ENCODE assay signal across 28 cellular contexts in genomic region chr5:115820846-115821245, GRCh38.
"Had no signal": no experiment of that assay in that cellular context is flagged by ENCODE, and none has a peak within 500 bp of the region (broad histone marks: within the 10 kb centered on the region; RNA-seq: fewer than 3 reads in every experiment).

No MANE protein-coding gene starts in this region.

- H3K36me3 Mint-ChIP-seq: stimulated activated effector memory CD8-positive, alpha-beta T cell treated with anti-CD3 and anti-CD28 coated beads, Interleukin-12 subunit alpha, Interleukin-12 subunit beta, amount 100 ng/mL, for 72 hours; stimulated activated memory B cell treated with anti-CD40 and anti-IgM and Interleukin-4, amounts not matched to agents 10 μg/mL and 1 μg/mL and 100 μg/mL, for 72 hours; stimulated activated naive B cell treated with anti-CD40 and anti-IgM and Interleukin-4, amounts not matched to agents 10 μg/mL and 1 μg/mL and 100 μg/mL, for 72 hours; type B pancreatic cell had no signal

- ATAC-seq: stimulated activated effector memory CD8-positive, alpha-beta T cell treated with anti-CD3 and anti-CD28 coated beads, Interleukin-12 subunit alpha, Interleukin-12 subunit beta, amount 100 ng/mL, for 72 hours; stimulated activated memory B cell treated with anti-CD40 and anti-IgM and Interleukin-4, amounts not matched to agents 10 μg/mL and 1 μg/mL and 100 μg/mL, for 72 hours; stimulated activated naive B cell treated with anti-CD40 and anti-IgM and Interleukin-4, amounts not matched to agents 10 μg/mL and 1 μg/mL and 100 μg/mL, for 72 hours; stimulated activated naive CD8-positive, alpha-beta T cell treated with anti-CD3 and anti-CD28 coated beads, Interleukin-15, amount 100 ng/mL, for 72 hours; stimulated activated naive CD8-positive, alpha-beta T cell treated with anti-CD3 and anti-CD28 coated beads, Interleukin-15, Interleukin-2, amounts not matched to agents 100 U/mL and 50 U/mL, for 24 hours; upper lobe of right lung had no signal

- H3K9me3 ChIP-seq: suprapubic skin, testis, thoracic aorta, thyroid gland, tibial artery, transverse colon, upper lobe of left lung, uterus, vagina had no signal

- H3K27me3 ChIP-seq: testis, thyroid gland, uterus, vagina had no signal

- H3K36me3 ChIP-seq: stomach, suprapubic skin, thoracic aorta, thyroid gland, tibial artery, tibial nerve, transverse colon, upper lobe of left lung, upper lobe of right lung, uterus, vagina had no signal

- H3K4me3 Mint-ChIP-seq: stimulated activated effector memory CD8-positive, alpha-beta T cell treated with anti-CD3 and anti-CD28 coated beads, Interleukin-12 subunit alpha, Interleukin-12 subunit beta, amount 100 ng/mL, for 72 hours; stimulated activated memory B cell treated with anti-CD40 and anti-IgM and Interleukin-4, amounts not matched to agents 10 μg/mL and 1 μg/mL and 100 μg/mL, for 72 hours; stimulated activated naive B cell treated with anti-CD40 and anti-IgM and Interleukin-4, amounts not matched to agents 10 μg/mL and 1 μg/mL and 100 μg/mL, for 72 hours; stimulated activated naive CD8-positive, alpha-beta T cell treated with anti-CD3 and anti-CD28 coated beads, Interleukin-15, amount 100 ng/mL, for 72 hours; stimulated activated naive CD8-positive, alpha-beta T cell treated with anti-CD3 and anti-CD28 coated beads, Interleukin-15, Interleukin-2, amounts not matched to agents 100 ng/mL and 50 ng/mL, for 24 hours; type B pancreatic cell had no signal

- H3K9me3 Mint-ChIP-seq: stimulated activated effector memory CD8-positive, alpha-beta T cell treated with anti-CD3 and anti-CD28 coated beads, Interleukin-12 subunit alpha, Interleukin-12 subunit beta, amount 100 ng/mL, for 72 hours; stimulated activated naive CD8-positive, alpha-beta T cell treated with anti-CD3 and anti-CD28 coated beads, Interleukin-15, Interleukin-2, amounts not matched to agents 100 ng/mL and 50 ng/mL, for 24 hours; type B pancreatic cell had no signal

- DNase-seq: stimulated activated CD4-positive, alpha-beta T cell treated with anti-CD3 and anti-CD28 coated beads, Interleukin-2, amount 100 ng/mL, for 48 hours; stimulated activated CD4-positive, alpha-beta T cell treated with anti-CD3 and anti-CD28 coated beads, Interleukin-4, amount 100 ng/mL, for 1 hour; stimulated activated CD4-positive, alpha-beta T cell treated with anti-CD3 and anti-CD28 coated beads, Interleukin-4, amount 100 ng/mL, for 24 hours; stimulated activated CD4-positive, alpha-beta T cell treated with anti-CD3 and anti-CD28 coated beads, Interleukin-4, amount 100 ng/mL, for 4 hours; stimulated activated CD8-positive, alpha-beta memory T cell treated with anti-CD3 and anti-CD28 coated beads, Interleukin-4, amount 100 ng/mL, for 48 hours; stimulated activated naive B cell treated with anti-CD40 and anti-IgM and Interleukin-4, amounts not matched to agents 10 μg/mL and 1 μg/mL and 100 μg/mL, for 72 hours; stimulated activated naive CD4-positive, alpha-beta T cell; stimulated activated naive CD4-positive, alpha-beta T cell treated with Interleukin-2 at 50 U/mL for 16 hours; stimulated activated naive CD8-positive, alpha-beta T cell treated with anti-CD3 and anti-CD28 coated beads, Interleukin-15, amount 100 ng/mL, for 72 hours; stimulated activated naive CD8-positive, alpha-beta T cell treated with anti-CD3 and anti-CD28 coated beads, Interleukin-15, Interleukin-2, amounts not matched to agents 100 U/mL and 50 U/mL, for 24 hours; stomach; substantia nigra; testis; thyroid gland; tibial artery; transverse colon; trophoblast cell; upper lobe of left lung; upper lobe of right lung; uterus had no signal

- H3K27ac ChIP-seq: stomach, suprapubic skin, testis, thoracic aorta, thyroid gland, tibial artery, tibial nerve, transverse colon, upper lobe of left lung, upper lobe of right lung, uterus, vagina had no signal

- H3K4me3 ChIP-seq: stomach, suprapubic skin, testis, thoracic aorta, thyroid gland, tibial artery, tibial nerve, transverse colon, upper lobe of left lung, upper lobe of right lung, uterus, vagina had no signal

- H3K27ac Mint-ChIP-seq: stimulated activated effector memory CD8-positive, alpha-beta T cell treated with anti-CD3 and anti-CD28 coated beads, Interleukin-12 subunit alpha, Interleukin-12 subunit beta, amount 100 ng/mL, for 72 hours; stimulated activated memory B cell treated with anti-CD40 and anti-IgM and Interleukin-4, amounts not matched to agents 10 μg/mL and 1 μg/mL and 100 μg/mL, for 72 hours; stimulated activated naive B cell treated with anti-CD40 and anti-IgM and Interleukin-4, amounts not matched to agents 10 μg/mL and 1 μg/mL and 100 μg/mL, for 72 hours; stimulated activated naive CD8-positive, alpha-beta T cell treated with anti-CD3 and anti-CD28 coated beads, Interleukin-15, amount 100 ng/mL, for 72 hours; stimulated activated naive CD8-positive, alpha-beta T cell treated with anti-CD3 and anti-CD28 coated beads, Interleukin-15, Interleukin-2, amounts not matched to agents 100 ng/mL and 50 ng/mL, for 24 hours; type B pancreatic cell had no signal
